ENCODE assay signal across 25 cellular contexts in the genomic region with DNA sequence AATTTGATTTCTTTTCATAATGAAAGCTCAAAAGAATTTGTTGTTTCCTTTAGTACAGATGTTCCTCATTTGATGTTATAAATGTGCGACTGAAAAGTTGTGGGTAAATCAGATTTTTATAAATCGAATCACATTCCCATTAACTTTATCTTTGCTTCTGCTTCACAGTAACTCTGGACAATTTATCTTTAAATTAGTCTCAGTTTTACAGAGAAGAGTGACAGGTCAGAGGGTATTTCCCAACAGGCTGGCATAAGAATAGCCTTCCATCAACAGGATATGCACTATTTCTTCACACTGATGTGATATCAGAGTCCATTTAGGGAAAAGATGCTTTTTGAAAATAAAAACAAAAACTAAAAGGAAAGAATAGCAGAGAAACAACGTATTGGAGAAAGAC.
DNase-seq lines count a peak whose midpoint lies in the region; ATAC-seq, FAIRE-seq and TF ChIP-seq lines count a peak whose summit lies in the region.
"Had no signal": no experiment of that assay in that cellular context is flagged by ENCODE, and none has a peak within 500 bp of the region (broad histone marks: within the 10 kb centered on the region; RNA-seq: fewer than 3 reads in every experiment).

No MANE protein-coding gene starts in this region.

- TF ChIP-seq CTCF in liver (IDR thresholded peaks at IDR 0.05; ENCODE audit: low read depth, low read length, missing input control), result no peak
- no peak for TF ChIP-seq CTCF in HepG2 (CRISPR knock-in tag; IDR thresholded peaks at IDR 0.05)
- TF ChIP-seq CTCF in SK-N-SH (IDR thresholded peaks at IDR 0.05), result no peak

- H3K4me2 ChIP-seq in HepG2 (ENCODE audit: low read depth, low read length), result no peak overlapping the region
- no peak overlapping the region for H3K4me2 ChIP-seq in SK-N-SH
- H3K4me2 ChIP-seq: A549, BLaER1 had no signal

- H3K9me3 ChIP-seq in liver (ENCODE audit: control insufficient read depth in 4 of 4, low read length in 3 of 4) (no peaks in the 10 kb centered on the region), HepG2 (ENCODE audit: low read length) (no peaks in the 10 kb centered on the region), SK-N-SH (no peaks in the 10 kb centered on the region)
- H3K9me3 ChIP-seq: A549, BLaER1 had no signal

- H3F3A ChIP-seq in SK-N-SH (replicated peaks; ENCODE audit: insufficient read depth), result no peaks in the 10 kb centered on the region

- intact Hi-C loops in HepG2 (cut with micrococcal nuclease; ENCODE audit: unreplicated experiment), result no loop called here

- no peak for TF ChIP-seq POLR2A in HepG2 (IDR thresholded peaks at IDR 0.05; ENCODE audit: insufficient read depth in 1 of 2, low read depth in 2 of 2, low read length in 2 of 2)

- TF ChIP-seq RAD21 in liver (IDR thresholded peaks at IDR 0.05) (no peak), HepG2 (CRISPR knock-in tag; IDR thresholded peaks at IDR 0.05) (no peak), SK-N-SH (IDR thresholded peaks at IDR 0.05; ENCODE audit: low read length) (peak; percentile 31; the same call in 1 of the 2 replicates)

- ATAC-seq in HepG2, result no peak
- ATAC-seq in left lobe of liver, result peak; percentile 74
- ATAC-seq: A549, GM12878 had no signal

- in situ Hi-C loops in HepG2 (cut with HindIII; ENCODE audit: extremely low pct_ligation_motif_present, low pct_unique_long_range_greater_than_20kb), result no loop called here

- CTCF ChIA-PET in HepG2 (lab: Yijun Ruan, JAX; ENCODE audit: low intra/inter-chr PET ratio, low total read pairs), result no interaction called here
- CTCF ChIA-PET in SK-N-SH (lab: Yijun Ruan, JAX), result interaction anchor here (0.9 kb wide), 1 partner anchor 13 kb away, joined by 4 read pairs; no protein-coding TSS in a partner anchor

- WGBS in liver, result 41% methylated on average over 3 of the region's 3 CpGs
- 15% methylated on average over 3 of the region's 3 CpGs for WGBS in HepG2 (ENCODE audit: low lambda C conversion rate)
- WGBS in SK-N-SH (ENCODE audit: low lambda C conversion rate), result 2% methylated on average over 3 of the region's 3 CpGs

- no peaks in the 10 kb centered on the region for H3K79me2 ChIP-seq in HepG2 (ENCODE audit: insufficient read depth, low read length)
- no peaks in the 10 kb centered on the region for H3K79me2 ChIP-seq in SK-N-SH (ENCODE audit: insufficient read depth)

- no peak overlapping the region for H2AFZ ChIP-seq in HepG2 (ENCODE audit: low read length)
- H2AFZ ChIP-seq in SK-N-SH (ENCODE audit: low read depth), result no peak overlapping the region

- DNase-seq in HepG2 (ENCODE audit: low spot score) (no peak), SK-N-SH (peak; percentile 46), left lobe of liver (ENCODE audit: low spot score) (no peak), putamen (ENCODE audit: low spot score) (no peak)
- DNase-seq in activated naive CD4-positive, alpha-beta T cell (lab: John Stamatoyannopoulos, UW), result no peak
- DNase-seq: AML-193; C1 segment of cervical spinal cord; CD4-positive, alpha-beta memory T cell; CD4-positive, CD25-positive, alpha-beta regulatory T cell; CD8-positive, alpha-beta memory T cell; COR-L47; DMS 273 treated with DMSO at 0.1 percent for 48 hours; DMS153; DMS53; DMS79; DND-41; EL; GDM1 had no signal

- H3K27ac ChIP-seq in liver (ENCODE audit: low read depth in 1 of 2, low read length in 2 of 2) (no peak overlapping the region), HepG2 (ENCODE audit: extremely low read length, insufficient read depth, low read length) (no peak overlapping the region), SK-N-SH (ENCODE audit: low read depth in 2 of 2, low read length in 1 of 2) (peak overlapping the region in 1 of 2 experiments; percentile 95; a peak in 2 of 4 replicates)
- H3K27ac ChIP-seq: 22Rv1, A549, BLaER1 had no signal

- no peak for FAIRE-seq in HepG2 (lab: Jason Lieb, UNC)
- FAIRE-seq: A549, GM12878, GM12892, GM18507 had no signal

- BruUV-seq in HepG2 (replicated peaks; lab: Mats Ljungman, UMichigan), result no TSS peak

- H3K36me3 ChIP-seq in liver (ENCODE audit: control insufficient read depth in 4 of 4, insufficient read depth in 3 of 4, low read depth in 1 of 4, low read length in 3 of 4), result no peaks in the 10 kb centered on the region
- no peaks in the 10 kb centered on the region for H3K36me3 ChIP-seq in HepG2 (replicated peaks in 1 of 2; ENCODE audit: control insufficient read depth in 1 of 2, insufficient read depth in 2 of 2, low read length in 2 of 2)
- no peaks in the 10 kb centered on the region for H3K36me3 ChIP-seq in SK-N-SH (replicated peaks in 1 of 2; ENCODE audit: control insufficient read depth in 1 of 2, insufficient read depth in 2 of 2, low read length in 1 of 2)
- H3K36me3 ChIP-seq: BLaER1 had no signal

- no peak overlapping the region for H3K4me3 ChIP-seq in liver (ENCODE audit: low read depth in 1 of 3, low read length in 3 of 3)
- no peak overlapping the region for H3K4me3 ChIP-seq in HepG2 (replicated peaks in 1 of 3; ENCODE audit: insufficient read depth in 1 of 3, low read depth in 2 of 3, low read length in 3 of 3)
- H3K4me3 ChIP-seq in SK-N-SH (ENCODE audit: low read depth in 2 of 2, low read length in 1 of 2), result no peak overlapping the region
- H3K4me3 ChIP-seq: A549, BLaER1, GM12878 had no signal

- POLR2A ChIA-PET in HepG2 (lab: Yijun Ruan, JAX), result no interaction called here
- POLR2A ChIA-PET in SK-N-SH (lab: Yijun Ruan, JAX), result no interaction called here

- TF ChIP-seq EP300 in HepG2 (IDR thresholded peaks at IDR 0.05; ENCODE audit: low read depth in 2 of 2, low read length in 2 of 2) (no peak), HepG2 (CRISPR knock-in tag; IDR thresholded peaks at IDR 0.05; ENCODE audit: borderline replicate concordance) (no peak), SK-N-SH (IDR thresholded peaks at IDR 0.05; ENCODE audit: borderline replicate concordance in 1 of 2, low read depth in 1 of 2, low read length in 1 of 2) (peak in 1 of 2 experiments; percentile 99; a peak in 2 of 4 replicates)

- no peaks in the 10 kb centered on the region for H3K9me2 ChIP-seq in SK-N-SH

- H3K4me1 ChIP-seq in liver (ENCODE audit: control insufficient read depth in 4 of 4, insufficient read depth in 4 of 4, low read length in 3 of 4) (no peaks in the 10 kb centered on the region), HepG2 (ENCODE audit: insufficient read depth, low read length) (no peaks in the 10 kb centered on the region), SK-N-SH (ENCODE audit: control insufficient read depth in 1 of 2, insufficient read depth in 2 of 2, low read depth in 1 of 2, low read length in 1 of 2) (peaks cover 0 to 18% of the 10 kb centered on the region in 2 experiments; a peak in 2 of 4 replicates)
- H3K4me1 ChIP-seq: A549, BLaER1 had no signal

- no peaks in the 10 kb centered on the region for H3K27me3 ChIP-seq in liver (ENCODE audit: control insufficient read depth in 4 of 4, insufficient read depth in 4 of 4, low read length in 3 of 4)
- no peaks in the 10 kb centered on the region for H3K27me3 ChIP-seq in HepG2 (ENCODE audit: control insufficient read depth in 1 of 2, insufficient read depth in 2 of 2, low read length in 2 of 2)
- H3K27me3 ChIP-seq in SK-N-SH (ENCODE audit: insufficient read depth), result no peaks in the 10 kb centered on the region
- H3K27me3 ChIP-seq: BLaER1 had no signal

- no peak overlapping the region for H3K9ac ChIP-seq in liver (ENCODE audit: low read depth in 1 of 2, low read length in 2 of 2)
- H3K9ac ChIP-seq in HepG2 (ENCODE audit: insufficient read depth, low read depth, low read length), result no peak overlapping the region
- H3K9ac ChIP-seq in SK-N-SH, result no peak overlapping the region
- H3K9ac ChIP-seq: BLaER1 had no signal

- H4K20me1 ChIP-seq in HepG2 (ENCODE audit: insufficient read depth, low read length), result no peaks in the 10 kb centered on the region
- H4K20me1 ChIP-seq in SK-N-SH (ENCODE audit: insufficient read depth), result no peaks in the 10 kb centered on the region
- H4K20me1 ChIP-seq: BLaER1 had no signal

TF ChIP-seq in liver, 16 proteins besides CTCF, POLR2A, EP300 and RAD21:
- peak; percentile 35 to 57 for TF ChIP-seq HNF4A (conservative IDR thresholded peaks at IDR 0.05)
- TF ChIP-seq, protein P1, sequence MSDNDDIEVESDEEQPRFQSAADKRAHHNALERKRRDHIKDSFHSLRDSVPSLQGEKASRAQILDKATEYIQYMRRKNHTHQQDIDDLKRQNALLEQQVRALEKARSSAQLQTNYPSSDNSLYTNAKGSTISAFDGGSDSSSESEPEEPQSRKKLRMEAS (IDR thresholded peaks at IDR 0.05), result no peak
TF ChIP-seq in liver: peak in this region for 1.

TF ChIP-seq in HepG2, 621 proteins besides CTCF, POLR2A, EP300 and RAD21 (continues in another document):
- TF ChIP-seq ZNF570 (CRISPR knock-in tag; IDR thresholded peaks at IDR 0.05; ENCODE audit: borderline replicate concordance), result no peak
- no peak for TF ChIP-seq TMF1 (CRISPR knock-in tag; IDR thresholded peaks at IDR 0.05; ENCODE audit: low read depth)
- TF ChIP-seq, protein P2, sequence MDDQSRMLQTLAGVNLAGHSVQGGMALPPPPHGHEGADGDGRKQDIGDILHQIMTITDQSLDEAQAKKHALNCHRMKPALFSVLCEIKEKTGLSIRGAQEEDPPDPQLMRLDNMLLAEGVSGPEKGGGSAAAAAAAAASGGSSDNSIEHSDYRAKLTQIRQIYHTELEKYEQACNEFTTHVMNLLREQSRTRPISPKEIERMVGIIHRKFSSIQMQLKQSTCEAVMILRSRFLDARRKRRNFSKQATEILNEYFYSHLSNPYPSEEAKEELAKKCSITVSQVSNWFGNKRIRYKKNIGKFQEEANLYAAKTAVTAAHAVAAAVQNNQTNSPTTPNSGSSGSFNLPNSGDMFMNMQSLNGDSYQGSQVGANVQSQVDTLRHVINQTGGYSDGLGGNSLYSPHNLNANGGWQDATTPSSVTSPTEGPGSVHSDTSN (CRISPR knock-in tag; IDR thresholded peaks at IDR 0.05; ENCODE audit: borderline replicate concordance), result no peak
- TF ChIP-seq CHD2 (IDR thresholded peaks at IDR 0.05; ENCODE audit: low read depth, low read length), result no peak

TF ChIP-seq in SK-N-SH, 30 proteins besides CTCF, POLR2A, EP300 and RAD21 (continues in another document):
- peak; percentile 92 for TF ChIP-seq RCOR1 (IDR thresholded peaks at IDR 0.05; ENCODE audit: low read length)
- peak; percentile 63; the same call in 1 of the 2 replicates for TF ChIP-seq POLR2AphosphoS5 (IDR thresholded peaks at IDR 0.05; ENCODE audit: low read depth, low read length)
- TF ChIP-seq FOXM1 (IDR thresholded peaks at IDR 0.05; ENCODE audit: low read depth), result no peak
- TF ChIP-seq MXI1 (IDR thresholded peaks at IDR 0.05; ENCODE audit: low read depth, low read length), result peak; percentile 15; the same call in 1 of the 2 replicates
- no peak for TF ChIP-seq EZH2phosphoT487 (IDR thresholded peaks at IDR 0.05; ENCODE audit: borderline replicate concordance, low read depth)
- TF ChIP-seq GATA2 (CRISPR knock-in tag; IDR thresholded peaks at IDR 0.05), result peak; percentile 99
- TF ChIP-seq ELF1 (IDR thresholded peaks at IDR 0.05), result no peak
- peak; percentile 73 for TF ChIP-seq TCF12 (IDR thresholded peaks at IDR 0.05)
- TF ChIP-seq GABPA (IDR thresholded peaks at IDR 0.05; ENCODE audit: low read depth), result no peak
